In genomic region chr17:75844530-75845057, GRCh38 we compare ENCODE assay signal across 8 cellular contexts. TPM values are rescaled to one million over a fixed set of nuclear protein-coding genes. Genes with fewer than 3 reads are reported as not detected.
DNase-seq lines count a peak whose midpoint lies in the region; ATAC-seq and TF ChIP-seq lines count a peak whose summit lies in the region.

No MANE protein-coding gene starts in this region.

- H3K27me3 ChIP-seq in CD8-positive, alpha-beta memory T cell (ENCODE audit: insufficient read depth, low read length, poor library complexity, severe bottlenecking), result no peaks in the 10 kb centered on the region
- H3K27me3 ChIP-seq in tibial artery, result no peaks in the 10 kb centered on the region

- peaks cover 3 to 70% (median 6%) of the 10 kb centered on the region in 3 donors for H3K36me3 Mint-ChIP-seq in CD8-positive, alpha-beta memory T cell
- peaks cover 84% of the 10 kb centered on the region for H3K36me3 Mint-ChIP-seq in activated T-helper 17 cell treated with anti-CD3 and anti-CD28 coated beads, Interleukin-2, amount 50 U/mL, for 72 hours (ENCODE audit: low read depth)

- H3K36me3 ChIP-seq in CD8-positive, alpha-beta memory T cell (ENCODE audit: insufficient read depth, low read length), result peaks cover 38% of the 10 kb centered on the region
- H3K36me3 ChIP-seq in tibial artery, result peaks cover 37 to 64% (median 50%) of the 10 kb centered on the region in 3 donors

- no peaks in the 10 kb centered on the region for H3K9me3 Mint-ChIP-seq in CD8-positive, alpha-beta memory T cell
- no peaks in the 10 kb centered on the region for H3K9me3 Mint-ChIP-seq in activated T-helper 17 cell treated with anti-CD3 and anti-CD28 coated beads, Interleukin-2, amount 50 U/mL, for 72 hours

- peak overlapping the region; percentile 94 to 97 (median 96) for H3K27ac Mint-ChIP-seq in CD8-positive, alpha-beta memory T cell
- peak overlapping the region; percentile 93 for H3K27ac Mint-ChIP-seq in activated T-helper 17 cell treated with anti-CD3 and anti-CD28 coated beads, Interleukin-2, amount 50 U/mL, for 72 hours

- no peaks in the 10 kb centered on the region for H3K9me3 ChIP-seq in CD8-positive, alpha-beta memory T cell (ENCODE audit: low read length)
- H3K9me3 ChIP-seq in tibial artery, result no peaks in the 10 kb centered on the region

- H3K4me3 Mint-ChIP-seq in CD8-positive, alpha-beta memory T cell, result peak overlapping the region; percentile 91 to 98 (median 93)
- peak overlapping the region; percentile 88 for H3K4me3 Mint-ChIP-seq in activated T-helper 17 cell treated with anti-CD3 and anti-CD28 coated beads, Interleukin-2, amount 50 U/mL, for 72 hours

- peak in 2 of 5 donors; percentile 30 to 62 for DNase-seq in CD8-positive, alpha-beta memory T cell
- DNase-seq in left colon, result peak; percentile 71 to 91
- peak in 1 of 2 donors; percentile 83 for DNase-seq in tibial artery
- no peak for DNase-seq in AG20443 (ENCODE audit: low spot score)
- no peak for DNase-seq in NOMO-1 (lab: John Stamatoyannopoulos, UW; ENCODE audit: unreplicated experiment in 2 of 2)

- no peaks in the 10 kb centered on the region for H3K27me3 Mint-ChIP-seq in CD8-positive, alpha-beta memory T cell
- no peaks in the 10 kb centered on the region for H3K27me3 Mint-ChIP-seq in activated T-helper 17 cell treated with anti-CD3 and anti-CD28 coated beads, Interleukin-2, amount 50 U/mL, for 72 hours

- POLR2A ChIA-PET in CD8-positive, alpha-beta memory T cell (lab: Charles Lee), result interaction anchor here (0.5 to 4.9 kb wide), 10 partner anchors 10 to 91 kb away, joined by 3 to 61 read pairs (median 8); partner anchors contain the start of genes TRIM65, UNK and WBP2

- peak; percentile 15 for ATAC-seq in HG02571 (IDR thresholded peaks at IDR 0.05; ENCODE audit: unreplicated experiment)
- ATAC-seq in activated T-helper 17 cell treated with anti-CD3 and anti-CD28 coated beads, Interleukin-2, amount 50 U/mL, for 72 hours (replicated peaks), result peak; percentile 33
- ATAC-seq in left colon, result peak; percentile 70
- ATAC-seq in GM19395 (IDR thresholded peaks at IDR 0.05; ENCODE audit: unreplicated experiment), result no peak

- peaks cover 16 to 37% (median 17%) of the 10 kb centered on the region in 3 donors for H3K4me1 Mint-ChIP-seq in CD8-positive, alpha-beta memory T cell
- H3K4me1 Mint-ChIP-seq in activated T-helper 17 cell treated with anti-CD3 and anti-CD28 coated beads, Interleukin-2, amount 50 U/mL, for 72 hours, result no peaks in the 10 kb centered on the region

- H3K27ac ChIP-seq in CD8-positive, alpha-beta memory T cell (ENCODE audit: low read depth, low read length), result peak overlapping the region; percentile 89
- H3K27ac ChIP-seq in tibial artery, result peak overlapping the region; percentile 86

- peaks cover 36% of the 10 kb centered on the region for H3K4me1 ChIP-seq in CD8-positive, alpha-beta memory T cell (ENCODE audit: insufficient read depth, low read length)
- H3K4me1 ChIP-seq in tibial artery, result peaks cover 0 to 58% (median 32%) of the 10 kb centered on the region in 4 donors

- TF ChIP-seq CTCF in tibial artery (IDR thresholded peaks at IDR 0.05), result no peak

- CTCF ChIA-PET in CD8-positive, alpha-beta memory T cell (lab: Charles Lee), result interaction anchor here (0.7 to 5.6 kb wide), 14 partner anchors 10 to 397 kb away, joined by 3 to 38 read pairs (median 5); partner anchors contain the start of genes GALK1, UNK and WBP2

- intact Hi-C loops in left colon (cut with DNase I, micrococcal nuclease), result no loop called here
- intact Hi-C loops in tibial artery (cut with DNase I; ENCODE audit: low total_unique reads), result loop anchor here (5.0 kb wide), 1 partner anchor 43 kb away; no protein-coding TSS in a partner anchor

- peak overlapping the region; percentile 91 for H3K4me3 ChIP-seq in CD8-positive, alpha-beta memory T cell (ENCODE audit: low read length)
- peak overlapping the region in 1 of 2 donors; percentile 5 for H3K4me3 ChIP-seq in tibial artery

RNA-seq across cellular contexts. Expression of gene UNC13D, which starts 0.4 kb away (rescaled TPM):
- 100 to 1,000 TPM; 143 to 154 TPM for total RNA-seq in CD8-positive, alpha-beta memory T cell
- 90.3 TPM for polyA plus RNA-seq in CD8-positive, alpha-beta memory T cell
- total RNA-seq in activated T-helper 17 cell treated with anti-CD3 and anti-CD28 coated beads, Interleukin-2, amount 50 U/mL, for 72 hours, result 100 to 1,000 TPM; 153 to 160 TPM
- total RNA-seq in left colon, result 10 to 100 TPM; 20.5 to 31.0 TPM

RNA-seq across cellular contexts. Expression of gene WBP2, which starts 10.5 kb away (rescaled TPM):
- total RNA-seq in CD8-positive, alpha-beta memory T cell, result 10 to 100 TPM; 47.5 to 53.2 TPM
- 129 TPM for polyA plus RNA-seq in CD8-positive, alpha-beta memory T cell
- total RNA-seq in activated T-helper 17 cell treated with anti-CD3 and anti-CD28 coated beads, Interleukin-2, amount 50 U/mL, for 72 hours, result 100 to 1,000 TPM in 1 of 2 donors, 10 to 100 TPM in 1; 67.4 to 127 TPM
- 100 to 1,000 TPM in 1 of 2 donors, 10 to 100 TPM in 1; 96.5 to 105 TPM for total RNA-seq in left colon

RNA-seq across cellular contexts. Expression of gene TRIM47, which starts 33.8 kb away (rescaled TPM):
- total RNA-seq in CD8-positive, alpha-beta memory T cell, result 10 to 100 TPM; 12.6 to 14.1 TPM
- 17.6 TPM for polyA plus RNA-seq in CD8-positive, alpha-beta memory T cell
- total RNA-seq in activated T-helper 17 cell treated with anti-CD3 and anti-CD28 coated beads, Interleukin-2, amount 50 U/mL, for 72 hours, result 10 to 100 TPM; 11.0 to 32.4 TPM
- total RNA-seq in left colon, result 10 to 100 TPM; 44.8 to 61.8 TPM

RNA-seq across cellular contexts. Expression of gene TRIM65, which starts 52.2 kb away (rescaled TPM):
- total RNA-seq in CD8-positive, alpha-beta memory T cell, result 10 to 100 TPM; 34.9 to 35.4 TPM
- polyA plus RNA-seq in CD8-positive, alpha-beta memory T cell, result 28.1 TPM
- 10 to 100 TPM; 20.3 to 33.9 TPM for total RNA-seq in activated T-helper 17 cell treated with anti-CD3 and anti-CD28 coated beads, Interleukin-2, amount 50 U/mL, for 72 hours
- total RNA-seq in left colon, result 10 to 100 TPM; 15.0 to 18.7 TPM

RNA-seq across cellular contexts. Expression of gene UNK, which starts 60.0 kb away (rescaled TPM):
- 10 to 100 TPM; 24.4 to 29.3 TPM for total RNA-seq in CD8-positive, alpha-beta memory T cell
- 32.8 TPM for polyA plus RNA-seq in CD8-positive, alpha-beta memory T cell
- 10 to 100 TPM; 19.0 to 22.1 TPM for total RNA-seq in activated T-helper 17 cell treated with anti-CD3 and anti-CD28 coated beads, Interleukin-2, amount 50 U/mL, for 72 hours
- 10 to 100 TPM; 18.3 to 21.8 TPM for total RNA-seq in left colon

Comparison
In these comparisons a context has a peak if more than half of its experiments do, and no peak if none do; other contexts are left out.
1. DNase-seq: peak in left colon (2 of 2); none in AG20443 (single experiment) and NOMO-1 (0 of 2).
2. RNA of gene UNC13D, which starts 0.4 kb away (total RNA-seq): 153 to 160 TPM in activated T-helper 17 cell treated with anti-CD3 and anti-CD28 coated beads, Interleukin-2, amount 50 U/mL, for 72 hours and 143 to 154 TPM in CD8-positive, alpha-beta memory T cell; 20.5 to 31.0 TPM in left colon; every median in the first group is over 4 times any median in the second.